ENCODE assay signal across 23 cellular contexts in genomic region chr17:22469941-22470340, GRCh38.
"Had no signal": no experiment of that assay in that cellular context is flagged by ENCODE, and none has a peak within 500 bp of the region (broad histone marks: within the 10 kb centered on the region; RNA-seq: fewer than 3 reads in every experiment).

No MANE protein-coding gene starts in this region.

- H3K4me1 ChIP-seq: esophagus squamous epithelium, gastrocnemius medialis, heart right ventricle, left lung, lower lobe of right lung had no signal

- H3K36me3 ChIP-seq: esophagus squamous epithelium, gastrocnemius medialis, heart right ventricle, left lung, lower lobe of right lung had no signal

- H3K9me3 ChIP-seq: gastrocnemius medialis, lower lobe of right lung had no signal

- H3K27me3 Mint-ChIP-seq: effector memory CD8-positive, alpha-beta T cell had no signal

- H3K27ac ChIP-seq: coronary artery, dorsolateral prefrontal cortex, epithelial cell of prostate, esophagus squamous epithelium, gastrocnemius medialis, heart right ventricle, left lung, lower lobe of right lung had no signal

- H3K4me3 ChIP-seq: coronary artery, dorsolateral prefrontal cortex, esophagus squamous epithelium, gastrocnemius medialis, heart right ventricle, left lung, lower lobe of right lung had no signal

- H3K27me3 ChIP-seq: esophagus squamous epithelium, gastrocnemius medialis, heart right ventricle, left lung had no signal

- H3K4me1 Mint-ChIP-seq: endodermal cell had no signal

- H3K4me3 Mint-ChIP-seq: effector memory CD8-positive, alpha-beta T cell; endodermal cell had no signal

- DNase-seq: dermis blood vessel endothelial cell; dorsolateral prefrontal cortex; effector CD8-positive, alpha-beta T cell; effector memory CD8-positive, alpha-beta T cell; endodermal cell; erythroblast; esophagus squamous epithelium; foreskin fibroblast; foreskin melanocyte; gastrocnemius medialis; glutamatergic neuron; head of caudate nucleus; heart right ventricle; hippocampal formation; left cardiac atrium; left lung; left ventricle myocardium superior; lower lobe of right lung; mesenchymal stem cell; midbrain had no signal

- ATAC-seq: effector memory CD8-positive, alpha-beta T cell; esophagus mucosa; gastrocnemius medialis; heart right ventricle; left cardiac atrium; left lung; left ventricle myocardium superior; lower lobe of right lung had no signal

- H3K27ac Mint-ChIP-seq: effector memory CD8-positive, alpha-beta T cell; endodermal cell had no signal
